Comparison of ENCODE assay signal across 17 cellular contexts in genomic region chr10:101451589-101452190, GRCh38.
"Had no signal": no experiment of that assay in that cellular context is flagged by ENCODE, and none has a peak within 500 bp of the region (broad histone marks: within the 10 kb centered on the region; RNA-seq: fewer than 3 reads in every experiment).

No MANE protein-coding gene starts in this region.

- H3K4me3 ChIP-seq: ascending aorta, cardiac muscle cell, coronary artery, gastrocnemius medialis, left ventricle myocardium inferior, suprapubic skin, upper lobe of left lung had no signal

- H3K36me3 ChIP-seq: ascending aorta, cardiac muscle cell, gastrocnemius medialis, left ventricle myocardium inferior, suprapubic skin, upper lobe of left lung had no signal

- H3K27ac Mint-ChIP-seq: activated CD4-positive, alpha-beta T cell treated with anti-CD3 and anti-CD28 coated beads, Interleukin-2, amount 10 ng/mL, durations not matched to agents 24 days and 14 days; activated naive CD8-positive, alpha-beta T cell treated with anti-CD3 and anti-CD28 coated beads, Interleukin-2, amount 50 U/mL, for 24 hours; nephron; WTC11 had no signal

- H3K4me3 Mint-ChIP-seq: activated CD4-positive, alpha-beta T cell treated with anti-CD3 and anti-CD28 coated beads, Interleukin-2, amount 10 ng/mL, durations not matched to agents 24 days and 14 days; activated naive CD8-positive, alpha-beta T cell treated with anti-CD3 and anti-CD28 coated beads, Interleukin-2, amount 50 U/mL, for 24 hours; nephron; WTC11 had no signal

- ATAC-seq: activated naive CD8-positive, alpha-beta T cell treated with anti-CD3 and anti-CD28 coated beads, Interleukin-2, amount 50 U/mL, for 24 hours; gastrocnemius medialis; stimulated activated naive CD8-positive, alpha-beta T cell treated with anti-CD3 and anti-CD28 coated beads, Interleukin-15, Interleukin-2, amounts not matched to agents 100 U/mL and 50 U/mL, for 24 hours; WTC11 had no signal

- H3K27me3 ChIP-seq: ascending aorta, cardiac muscle cell, gastrocnemius medialis, suprapubic skin, upper lobe of left lung had no signal

- H3K9me3 Mint-ChIP-seq: activated CD4-positive, alpha-beta T cell treated with anti-CD3 and anti-CD28 coated beads, Interleukin-2, amount 10 ng/mL, durations not matched to agents 24 days and 14 days; activated naive CD8-positive, alpha-beta T cell treated with anti-CD3 and anti-CD28 coated beads, Interleukin-2, amount 50 U/mL, for 24 hours; nephron; WTC11 had no signal

- H3K4me1 ChIP-seq: ascending aorta had no signal

- H3K36me3 Mint-ChIP-seq: WTC11 had no signal

- H3K27me3 Mint-ChIP-seq: activated naive CD8-positive, alpha-beta T cell treated with anti-CD3 and anti-CD28 coated beads, Interleukin-2, amount 50 U/mL, for 24 hours had no signal

- H3K9me3 ChIP-seq: ascending aorta, gastrocnemius medialis, left ventricle myocardium inferior, suprapubic skin, upper lobe of left lung had no signal

- H3K27ac ChIP-seq: ascending aorta, cardiac muscle cell, coronary artery, gastrocnemius medialis, left ventricle myocardium inferior, suprapubic skin, upper lobe of left lung had no signal

- DNase-seq: activated CD4-positive, alpha-beta T cell treated with anti-CD3 and anti-CD28 coated beads, Interleukin-2, amount 10 ng/mL, durations not matched to agents 24 days and 14 days; activated naive CD4-positive, alpha-beta T cell treated with Interleukin-2 at 50 U/mL for 16 hours; activated naive CD8-positive, alpha-beta T cell treated with anti-CD3 and anti-CD28 coated beads, Interleukin-2, amount 50 U/mL, for 24 hours; effector CD8-positive, alpha-beta T cell; gastrocnemius medialis; left ventricle myocardium inferior; mesenchymal stem cell; stimulated activated CD4-positive, alpha-beta T cell treated with anti-CD3 and anti-CD28 coated beads, Interleukin-4, amount 100 ng/mL, for 1 hour; stimulated activated CD8-positive, alpha-beta memory T cell treated with anti-CD3 and anti-CD28 coated beads, Interleukin-4, amount 100 ng/mL, for 48 hours; stimulated activated naive CD8-positive, alpha-beta T cell treated with anti-CD3 and anti-CD28 coated beads, Interleukin-15, Interleukin-2, amounts not matched to agents 100 U/mL and 50 U/mL, for 24 hours; upper lobe of left lung had no signal
